ENCODE assay signal across 7 cellular contexts in genomic region chr1:175154595-175155472, GRCh38. TPM values are rescaled to one million over a fixed set of nuclear protein-coding genes. Genes with fewer than 3 reads are reported as not detected.
DNase-seq lines count a peak whose midpoint lies in the region; TF ChIP-seq lines count a peak whose summit lies in the region.

No MANE protein-coding gene starts in this region.

- H3K27ac ChIP-seq in thymus (ENCODE audit: low read depth), result peak overlapping the region; percentile 5

- peaks cover 4% of the 10 kb centered on the region for H3K4me1 ChIP-seq in thymus (ENCODE audit: control insufficient read depth, insufficient read depth, low read length)

- DNase-seq in HT-29 (ENCODE audit: low spot score) (peak; percentile 81), OCI-M1 (lab: John Stamatoyannopoulos, UW) (peak; percentile 81), fibroblast of peridontal ligament (ENCODE audit: extremely low read depth) (peak; percentile 35), occipital lobe (lab: John Stamatoyannopoulos, UW) (peak; percentile 25)
- DNase-seq in activated T-cell treated with anti-CD3 and anti-CD28 coated beads, Interleukin-2, amount 50 U/mL, for 1 hour, result peak; percentile 80

- no peak overlapping the region for H3K4me3 ChIP-seq in thymus (ENCODE audit: low read length)

- H3K36me3 ChIP-seq in thymus (ENCODE audit: control insufficient read depth, insufficient read depth), result peaks cover 14% of the 10 kb centered on the region

- TF ChIP-seq CTCF in GM12873 (IDR thresholded peaks at IDR 0.05; ENCODE audit: insufficient read depth, low read depth, low read length, missing control alignments), result peak; percentile 90

- peaks cover 2% of the 10 kb centered on the region for H3K27me3 ChIP-seq in thymus (ENCODE audit: control insufficient read depth, insufficient read depth)

- H3K9me3 ChIP-seq in thymus (ENCODE audit: control insufficient read depth), result no peaks in the 10 kb centered on the region

- WGBS in thymus, result 32% methylated on average over 11 of the region's 11 CpGs

RNA-seq across cellular contexts. Expression of gene KIAA0040, which starts 37.7 kb away (rescaled TPM):
- 5.8 and 8.3 TPM in 2 replicates for total RNA-seq in HT-29 (2014; rRNA removed; shearing (Covaris generic))
- 0.47 TPM for total RNA-seq in occipital lobe
- polyA plus RNA-seq in thymus, result 12.7 TPM

Comparison
In these comparisons a context has a peak if more than half of its experiments do, and no peak if none do; other contexts are left out.
1. DNase-seq: peak in every context shown above with its lines; median percentile 81 in HT-29; 81 in OCI-M1; 80 in activated T-cell treated with anti-CD3 and anti-CD28 coated beads, Interleukin-2, amount 50 U/mL, for 1 hour; 35 in fibroblast of peridontal ligament; 25 in occipital lobe.